In genomic region chr20:32742322-32743236, GRCh38 we compare ENCODE assay signal across 8 cellular contexts. TPM values are rescaled to one million over a fixed set of nuclear protein-coding genes. Genes with fewer than 3 reads are reported as not detected.
DNase-seq lines count a peak whose midpoint lies in the region; ATAC-seq and TF ChIP-seq lines count a peak whose summit lies in the region.

No MANE protein-coding gene starts in this region.

- peak; percentile 21 for ATAC-seq in activated CD8-positive, alpha-beta T cell treated with anti-CD3 and anti-CD28 coated beads, Interleukin-2, amount 10 ng/mL, durations not matched to agents 7 days and 5 days
- no peak for ATAC-seq in GM21390 (IDR thresholded peaks at IDR 0.05; ENCODE audit: unreplicated experiment)
- no peak for ATAC-seq in GM19452 (IDR thresholded peaks at IDR 0.05; ENCODE audit: unreplicated experiment)

- H3K27me3 Mint-ChIP-seq in activated CD8-positive, alpha-beta T cell treated with anti-CD3 and anti-CD28 coated beads, Interleukin-2, amount 10 ng/mL, durations not matched to agents 7 days and 5 days (ENCODE audit: low read depth) = no peaks in the 10 kb centered on the region
- H3K27me3 Mint-ChIP-seq in progenitor cell of endocrine pancreas = no peaks in the 10 kb centered on the region

- no peaks in the 10 kb centered on the region for H3K9me3 Mint-ChIP-seq in activated CD8-positive, alpha-beta T cell treated with anti-CD3 and anti-CD28 coated beads, Interleukin-2, amount 10 ng/mL, durations not matched to agents 7 days and 5 days (ENCODE audit: insufficient read depth)
- no peaks in the 10 kb centered on the region for H3K9me3 Mint-ChIP-seq in progenitor cell of endocrine pancreas (ENCODE audit: low read depth)

- peak overlapping the region; percentile 98 for H3K27ac Mint-ChIP-seq in activated CD8-positive, alpha-beta T cell treated with anti-CD3 and anti-CD28 coated beads, Interleukin-2, amount 10 ng/mL, durations not matched to agents 7 days and 5 days
- H3K27ac Mint-ChIP-seq in progenitor cell of endocrine pancreas = peak overlapping the region; percentile 94

- DNase-seq in activated naive CD4-positive, alpha-beta T cell treated with Interleukin-2 at 50 U/mL for 16 hours = peak; percentile 5
- no peak for DNase-seq in activated naive CD4-positive, alpha-beta T cell (lab: John Stamatoyannopoulos, UW)
- peak; percentile 42 for DNase-seq in activated CD8-positive, alpha-beta T cell treated with anti-CD3 and anti-CD28 coated beads, Interleukin-2, amount 10 ng/mL, durations not matched to agents 7 days and 5 days
- DNase-seq in foreskin fibroblast = peak in 1 of 2 donors; percentile 30
- DNase-seq in progenitor cell of endocrine pancreas (ENCODE audit: low spot score, unreplicated experiment) = no peak
- DNase-seq in NCI-H2196 treated with DMSO at 0.1 percent for 48 hours (lab: John Stamatoyannopoulos, UW; ENCODE audit: unreplicated experiment) = no peak

- H3K4me3 Mint-ChIP-seq in activated CD8-positive, alpha-beta T cell treated with anti-CD3 and anti-CD28 coated beads, Interleukin-2, amount 10 ng/mL, durations not matched to agents 7 days and 5 days = peak overlapping the region; percentile 98
- H3K4me3 Mint-ChIP-seq in progenitor cell of endocrine pancreas (ENCODE audit: low read depth) = peak overlapping the region; percentile 98

- CTCF ChIA-PET in activated CD8-positive, alpha-beta T cell treated with anti-CD3 and anti-CD28 coated beads, Interleukin-2, amount 10 ng/mL, durations not matched to agents 7 days and 5 days (lab: Charles Lee) = interaction anchor here (0.7 to 5.4 kb wide), 12 partner anchors 17 to 220 kb away, joined by 3 to 60 read pairs (median 3); partner anchors contain the start of genes C20orf203 and DNMT3B

- POLR2A ChIA-PET in activated CD8-positive, alpha-beta T cell treated with anti-CD3 and anti-CD28 coated beads, Interleukin-2, amount 10 ng/mL, durations not matched to agents 7 days and 5 days (lab: Charles Lee) = interaction anchor here (0.6 to 2.6 kb wide), 11 partner anchors 8 to 214 kb away, joined by 3 to 15 read pairs (median 4); partner anchors contain the start of genes C20orf203 and DNMT3B

- H3K36me3 Mint-ChIP-seq in activated CD8-positive, alpha-beta T cell treated with anti-CD3 and anti-CD28 coated beads, Interleukin-2, amount 10 ng/mL, durations not matched to agents 7 days and 5 days (ENCODE audit: low read depth) = peaks cover 19% of the 10 kb centered on the region
- peaks cover 2% of the 10 kb centered on the region for H3K36me3 Mint-ChIP-seq in progenitor cell of endocrine pancreas (ENCODE audit: insufficient read depth)

- H3K4me1 Mint-ChIP-seq in activated CD8-positive, alpha-beta T cell treated with anti-CD3 and anti-CD28 coated beads, Interleukin-2, amount 10 ng/mL, durations not matched to agents 7 days and 5 days (ENCODE audit: low read depth) = peaks cover 53% of the 10 kb centered on the region
- peaks cover 13% of the 10 kb centered on the region for H3K4me1 Mint-ChIP-seq in progenitor cell of endocrine pancreas (ENCODE audit: low read depth)

- no peak for TF ChIP-seq CTCF in foreskin fibroblast (IDR thresholded peaks at IDR 0.05; ENCODE audit: low read depth, low read length)
- no peak for TF ChIP-seq CTCF in progenitor cell of endocrine pancreas (IDR thresholded peaks at IDR 0.05; ENCODE audit: unreplicated experiment)

- H3K4me3 ChIP-seq in foreskin fibroblast (ENCODE audit: low read depth in 1 of 2, low read length in 2 of 2) = peak overlapping the region; percentile 73 to 84

RNA-seq across cellular contexts. Expression of gene COMMD7, which starts 0.7 kb away (rescaled TPM):
- total RNA-seq in activated CD8-positive, alpha-beta T cell treated with anti-CD3 and anti-CD28 coated beads, Interleukin-2, amount 10 ng/mL, durations not matched to agents 7 days and 5 days = 10 to 100 TPM; 65.5 to 68.4 TPM
- total RNA-seq in progenitor cell of endocrine pancreas = 69.8 and 70.1 TPM in 2 replicates

RNA-seq across cellular contexts. Expression of gene DNMT3B, which starts 19.6 kb away (rescaled TPM):
- total RNA-seq in activated CD8-positive, alpha-beta T cell treated with anti-CD3 and anti-CD28 coated beads, Interleukin-2, amount 10 ng/mL, durations not matched to agents 7 days and 5 days = 10 to 100 TPM in 1 of 2 experiments, 1 to 10 TPM in 1; 9.0 to 10.0 TPM
- total RNA-seq in progenitor cell of endocrine pancreas = 15.4 and 15.9 TPM in 2 replicates

Comparison
In these comparisons a context has a peak if more than half of its experiments do, and no peak if none do; other contexts are left out.
1. DNase-seq: peak in activated naive CD4-positive, alpha-beta T cell treated with Interleukin-2 at 50 U/mL for 16 hours (single experiment) and activated CD8-positive, alpha-beta T cell treated with anti-CD3 and anti-CD28 coated beads, Interleukin-2, amount 10 ng/mL, durations not matched to agents 7 days and 5 days (single experiment); none in activated naive CD4-positive, alpha-beta T cell (0 of 4), progenitor cell of endocrine pancreas (single experiment) and NCI-H2196 treated with DMSO at 0.1 percent for 48 hours (single experiment).